In genomic region chr16:1772362-1772907, GRCh38 we compare ENCODE assay signal across 8 cellular contexts. TPM values are rescaled to one million over a fixed set of nuclear protein-coding genes. Genes with fewer than 3 reads are reported as not detected.
DNase-seq lines count a peak whose midpoint lies in the region; ATAC-seq and TF ChIP-seq lines count a peak whose summit lies in the region.

Gene EME2, plus strand, starts transcription at chr16:1772810. Its CDS starts 418 bp downstream, at chr16:1773228.

- peaks cover 15% of the 10 kb centered on the region for H3K4me1 Mint-ChIP-seq in stimulated activated effector memory CD8-positive, alpha-beta T cell treated with anti-CD3 and anti-CD28 coated beads, Interleukin-12 subunit alpha, Interleukin-12 subunit beta, amount 100 ng/mL, for 72 hours

- peak; percentile 4 for ATAC-seq in HG03139 (IDR thresholded peaks at IDR 0.05; ENCODE audit: unreplicated experiment)
- peak; percentile 39 for ATAC-seq in stimulated activated effector memory CD8-positive, alpha-beta T cell treated with anti-CD3 and anti-CD28 coated beads, Interleukin-12 subunit alpha, Interleukin-12 subunit beta, amount 100 ng/mL, for 72 hours

- H3K27ac Mint-ChIP-seq in stimulated activated effector memory CD8-positive, alpha-beta T cell treated with anti-CD3 and anti-CD28 coated beads, Interleukin-12 subunit alpha, Interleukin-12 subunit beta, amount 100 ng/mL, for 72 hours: peak within 1 kb of the TSS; percentile 93

- peaks cover 59% of the 10 kb centered on the region for H3K36me3 Mint-ChIP-seq in stimulated activated effector memory CD8-positive, alpha-beta T cell treated with anti-CD3 and anti-CD28 coated beads, Interleukin-12 subunit alpha, Interleukin-12 subunit beta, amount 100 ng/mL, for 72 hours

- TF ChIP-seq CTCF in lower leg skin (IDR thresholded peaks at IDR 0.05): no peak

- peak within 1 kb of the TSS; percentile 96 for H3K4me3 Mint-ChIP-seq in stimulated activated effector memory CD8-positive, alpha-beta T cell treated with anti-CD3 and anti-CD28 coated beads, Interleukin-12 subunit alpha, Interleukin-12 subunit beta, amount 100 ng/mL, for 72 hours

- WGBS in lower leg skin, 2 donors: 1% methylated on average over 26 to 34 of the region's 53 CpGs

- peak within 1 kb of the TSS; percentile 89 for H3K27ac ChIP-seq in caudate nucleus (ENCODE audit: low read depth, low read length)

- DNase-seq in GM03348 (ENCODE audit: low spot score): peak; percentile 29
- DNase-seq in T-helper 9 cell: peak; percentile 37
- peak in 22 of 61 donors; percentile 10 to 77 (median 47) for DNase-seq in caudate nucleus (lab: John Stamatoyannopoulos, UW)
- no peak for DNase-seq in lower leg skin (ENCODE audit: low spot score in 2 of 2)
- peak in 1 of 2 donors; percentile 73 for DNase-seq in stimulated activated effector memory CD8-positive, alpha-beta T cell treated with anti-CD3 and anti-CD28 coated beads, Interleukin-12 subunit alpha, Interleukin-12 subunit beta, amount 100 ng/mL, for 72 hours (ENCODE audit: low spot score in 2 of 2)
- no peak for DNase-seq in COR-L47 (lab: John Stamatoyannopoulos, UW)
- no peak for DNase-seq in SKM-1 (lab: John Stamatoyannopoulos, UW; ENCODE audit: unreplicated experiment)

- peak within 1 kb of the TSS; percentile 69 for H3K4me3 ChIP-seq in lower leg skin (ENCODE audit: low read depth, poor library complexity, severe bottlenecking)

- intact Hi-C loops in lower leg skin (cut with DNase I; ENCODE audit: low total_unique reads): no loop called here

- TF ChIP-seq POLR2A in lower leg skin (IDR thresholded peaks at IDR 0.05): no peak

- H3K9me3 Mint-ChIP-seq in stimulated activated effector memory CD8-positive, alpha-beta T cell treated with anti-CD3 and anti-CD28 coated beads, Interleukin-12 subunit alpha, Interleukin-12 subunit beta, amount 100 ng/mL, for 72 hours: no peaks in the 10 kb centered on the region

RNA-seq across cellular contexts. Expression of gene EME2, which starts in this region (rescaled TPM):
- total RNA-seq in lower leg skin: 10 to 100 TPM in 3 of 4 donors, 1 to 10 TPM in 1; 7.6 to 22.3 (median 13.0) TPM

Comparison
In these comparisons a context has a peak if more than half of its experiments do, and no peak if none do; other contexts are left out.
1. DNase-seq: peak in GM03348 (single experiment) and T-helper 9 cell (single experiment); none in lower leg skin (0 of 2), COR-L47 (single experiment) and SKM-1 (single experiment).